Comparison of ENCODE assay signal across 1 cellular context in the genomic region with DNA sequence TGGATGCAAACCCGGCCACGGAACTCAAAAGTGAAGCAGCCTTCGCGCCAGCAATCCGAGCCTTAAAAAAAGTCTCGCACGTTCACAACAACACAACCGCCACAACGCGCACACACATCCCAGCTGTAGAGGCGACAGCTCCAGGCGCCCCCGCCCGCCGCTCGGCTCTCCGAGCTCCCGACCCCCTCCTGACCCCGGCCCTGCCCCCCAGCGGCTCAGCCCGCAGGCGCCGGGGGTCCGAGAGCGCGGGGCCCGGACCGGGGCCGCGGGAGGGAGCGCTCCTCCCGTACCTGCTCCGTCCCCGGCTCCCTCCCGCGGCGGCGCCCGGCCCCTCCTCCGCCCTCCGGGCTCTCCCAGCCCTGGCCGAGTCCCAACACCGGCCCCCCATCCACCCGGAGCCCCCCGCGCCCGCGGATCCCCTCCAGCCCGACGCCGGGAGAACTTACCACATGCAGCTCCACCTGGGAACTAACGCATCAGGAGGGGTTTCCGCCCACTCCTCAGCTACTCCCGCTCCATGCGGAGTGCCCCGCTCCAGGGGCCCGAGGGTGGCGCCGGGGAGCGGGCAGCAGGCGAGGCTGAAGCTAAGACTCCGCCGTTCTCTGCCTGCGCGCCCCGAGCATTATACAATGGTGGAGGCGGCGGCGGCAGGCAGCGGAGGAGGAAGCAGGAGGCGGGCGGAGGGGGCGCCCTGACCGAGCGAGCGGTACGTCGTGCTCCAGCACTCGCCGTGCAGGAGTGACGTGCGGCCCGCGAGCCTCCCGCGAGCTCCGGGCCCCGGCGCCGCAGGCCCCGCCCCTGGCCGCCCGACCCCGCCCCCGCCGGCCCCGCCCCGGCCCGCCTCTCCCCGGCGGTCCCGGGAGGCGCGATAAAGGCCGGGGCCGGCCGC.
TF ChIP-seq lines count a peak whose summit lies in the region.

Gene SERTAD2, minus strand, starts transcription at position 740 of the 889 bp plus-strand sequence. CDS start 17,042 bp downstream, outside the sequence.

TF ChIP-seq in IMR-90, 13 proteins besides CTCF, POLR2A, EP300 and RAD21:
- TF ChIP-seq MAZ (IDR thresholded peaks at IDR 0.05; ENCODE audit: borderline replicate concordance, low read depth, low read length) (peak; percentile 62; the same call in 1 of the 2 replicates), BHLHE40 (IDR thresholded peaks at IDR 0.05; ENCODE audit: low read depth, low read length) (peak; percentile 65; the same call in 1 of the 2 replicates), SMC3 (IDR thresholded peaks at IDR 0.05; ENCODE audit: low read depth, low read length) (no peak), CHD1 (IDR thresholded peaks at IDR 0.05; ENCODE audit: low read depth, low read length) (no peak), RCOR1 (IDR thresholded peaks at IDR 0.05; ENCODE audit: insufficient replicate concordance, low read length) (no peak), MXI1 (IDR thresholded peaks at IDR 0.05; ENCODE audit: borderline replicate concordance, low read depth, low read length) (no peak)
- TF ChIP-seq, protein P1, sequence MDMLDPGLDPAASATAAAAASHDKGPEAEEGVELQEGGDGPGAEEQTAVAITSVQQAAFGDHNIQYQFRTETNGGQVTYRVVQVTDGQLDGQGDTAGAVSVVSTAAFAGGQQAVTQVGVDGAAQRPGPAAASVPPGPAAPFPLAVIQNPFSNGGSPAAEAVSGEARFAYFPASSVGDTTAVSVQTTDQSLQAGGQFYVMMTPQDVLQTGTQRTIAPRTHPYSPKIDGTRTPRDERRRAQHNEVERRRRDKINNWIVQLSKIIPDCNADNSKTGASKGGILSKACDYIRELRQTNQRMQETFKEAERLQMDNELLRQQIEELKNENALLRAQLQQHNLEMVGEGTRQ (IDR thresholded peaks at IDR 0.05; ENCODE audit: low read depth, low read length) = no peak
